In genomic region chr6:139955366-139956155, GRCh38 we compare ENCODE assay signal across 1 cellular context.
TF ChIP-seq lines count a peak whose summit lies in the region.

No MANE protein-coding gene starts in this region.

TF ChIP-seq in HepG2, 621 proteins besides CTCF, POLR2A, EP300 and RAD21 (continued from another document):
- TF ChIP-seq ZNF276 (CRISPR knock-in tag; IDR thresholded peaks at IDR 0.05; ENCODE audit: low read depth): no peak
- TF ChIP-seq ARNT2 (CRISPR knock-in tag; IDR thresholded peaks at IDR 0.05; ENCODE audit: low read depth): no peak
